In the genomic region with DNA sequence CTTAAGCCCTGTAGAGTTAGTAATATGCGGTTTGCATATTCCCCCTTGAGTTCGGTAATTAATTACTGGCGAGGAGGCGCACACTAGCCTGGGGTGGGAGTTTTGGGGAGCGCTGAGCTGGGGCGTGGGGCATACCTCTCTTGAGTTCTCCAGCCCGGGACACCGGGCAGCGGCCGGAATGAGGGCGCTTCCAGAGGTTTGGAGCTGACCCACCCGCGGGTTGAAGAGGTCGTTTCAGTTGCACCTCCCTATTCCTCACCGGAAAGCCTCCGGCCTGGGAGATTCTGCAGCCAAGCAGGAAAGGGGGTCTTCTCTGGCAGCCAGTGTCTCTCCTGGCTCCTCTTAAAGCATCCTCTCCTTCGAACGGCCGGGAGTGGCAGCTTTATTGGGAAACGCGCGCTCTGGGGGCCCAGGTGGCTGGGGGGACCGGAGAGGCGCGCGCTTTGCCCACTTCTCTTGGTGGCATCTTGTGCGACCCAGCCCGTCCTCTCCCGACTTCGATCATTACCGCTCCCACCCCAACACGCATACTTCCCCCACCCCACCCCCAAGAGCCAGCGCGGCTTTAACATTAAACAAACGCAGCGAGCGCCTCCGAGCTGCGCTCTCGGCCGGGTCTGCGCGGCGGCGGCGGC, we compare ENCODE assay signal across 37 cellular contexts. TPM values are rescaled to one million over a fixed set of nuclear protein-coding genes. Genes with fewer than 3 reads are reported as not detected.
DNase-seq lines count a peak whose midpoint lies in the region; ATAC-seq, FAIRE-seq and TF ChIP-seq lines count a peak whose summit lies in the region.
"Had no signal": no experiment of that assay in that cellular context is flagged by ENCODE, and none has a peak within 500 bp of the region (broad histone marks: within the 10 kb centered on the region; RNA-seq: fewer than 3 reads in every experiment).

No MANE protein-coding gene starts in this region.

- H3K4me3 Mint-ChIP-seq in T-helper 1 cell treated with Interleukin-12 subunit alpha and Interleukin-12 subunit beta and Interleukin-4 antibody, amounts not matched to agents 30 μg/mL and 1 μg/mL, for 36 hours, result no peak overlapping the region
- H3K4me3 Mint-ChIP-seq: activated CD4-positive, alpha-beta memory T cell treated with anti-CD3 and anti-CD28 coated beads, Interleukin-2, amount 10 ng/mL, durations not matched to agents 7 days and 5 days; activated naive CD8-positive, alpha-beta T cell; effector memory CD8-positive, alpha-beta T cell had no signal

- H3K79me2 ChIP-seq in endothelial cell of umbilical vein (ENCODE audit: control insufficient read depth, insufficient read depth, low read length), result no peaks in the 10 kb centered on the region

- no peak overlapping the region for H2BK15ac ChIP-seq in neuronal stem cell (ENCODE audit: low read length)

- H2BK5ac ChIP-seq in neuronal stem cell (ENCODE audit: low read length), result no peak overlapping the region

- BruUV-seq in endothelial cell of umbilical vein (replicated peaks; lab: Mats Ljungman, UMichigan), result no TSS peak

- H2AK5ac ChIP-seq in neuronal stem cell (ENCODE audit: low read depth, low read length), result no peak overlapping the region

- peak overlapping the region; percentile 33 for H3K27ac Mint-ChIP-seq in T-helper 1 cell treated with Interleukin-12 subunit alpha and Interleukin-12 subunit beta and Interleukin-4 antibody, amounts not matched to agents 30 μg/mL and 1 μg/mL, for 36 hours
- H3K27ac Mint-ChIP-seq: activated CD4-positive, alpha-beta memory T cell treated with anti-CD3 and anti-CD28 coated beads, Interleukin-2, amount 10 ng/mL, durations not matched to agents 7 days and 5 days; activated naive CD8-positive, alpha-beta T cell; CD14-positive monocyte; effector memory CD8-positive, alpha-beta T cell had no signal

- H3K4me1 Mint-ChIP-seq in T-helper 1 cell treated with Interleukin-12 subunit alpha and Interleukin-12 subunit beta and Interleukin-4 antibody, amounts not matched to agents 30 μg/mL and 1 μg/mL, for 36 hours (ENCODE audit: low read depth), result peaks cover 11% of the 10 kb centered on the region

- no peak for ATAC-seq in left lobe of liver
- ATAC-seq: effector memory CD8-positive, alpha-beta T cell; heart left ventricle; naive thymus-derived CD4-positive, alpha-beta T cell; upper lobe of right lung had no signal

- no CpG with 5 or more reads among the region's 46 CpGs for WGBS in neuronal stem cell (ENCODE audit: extremely low coverage in 2 of 2, insufficient read length in 2 of 2, insufficient replicate concordance in 1 of 2), 2 donors

- CTCF ChIA-PET in endothelial cell of umbilical vein (lab: Charles Lee), result no interaction called here

- dilution Hi-C loops in endothelial cell of umbilical vein (cut with MboI; ENCODE audit: extremely low pct_ligation_motif_present, low sequenced_read_pairs), result no loop called here

- H3K27me3 ChIP-seq in HUES6 (ENCODE audit: control insufficient read depth, insufficient read depth, low read length) (peaks cover 98% of the 10 kb centered on the region), endothelial cell of umbilical vein (ENCODE audit: control insufficient read depth in 2 of 2, insufficient read depth in 2 of 2, low read length in 2 of 2) (peaks cover 84 to 86% of the 10 kb centered on the region in 2 experiments), neuronal stem cell (ENCODE audit: control insufficient read depth in 3 of 3, insufficient read depth in 3 of 3, low read depth in 1 of 3, low read length in 3 of 3) (peaks cover 14 to 97% (median 75%) of the 10 kb centered on the region in 3 experiments)

- H3K9me3 Mint-ChIP-seq in T-helper 1 cell treated with Interleukin-12 subunit alpha and Interleukin-12 subunit beta and Interleukin-4 antibody, amounts not matched to agents 30 μg/mL and 1 μg/mL, for 36 hours, result no peaks in the 10 kb centered on the region

- no peaks in the 10 kb centered on the region for H4K20me1 ChIP-seq in endothelial cell of umbilical vein (replicated peaks; ENCODE audit: control insufficient read depth, extremely low read depth, insufficient read depth, low read length)

- intact Hi-C loops in endothelial cell of umbilical vein (cut with micrococcal nuclease), result no loop called here

- H2AFZ ChIP-seq in endothelial cell of umbilical vein (ENCODE audit: low read depth, low read length) (no peak overlapping the region), neuronal stem cell (ENCODE audit: low read length) (no peak overlapping the region)
- H2AFZ ChIP-seq: GM23248 had no signal

- DNase-seq in T-helper 1 cell (no peak), endothelial cell of umbilical vein (ENCODE audit: low read depth, low spot score) (no peak), neuronal stem cell (ENCODE audit: low spot score) (no peak), NAMALWA (ENCODE audit: low spot score) (no peak), left lobe of liver (ENCODE audit: low spot score) (no peak), germinal center (ENCODE audit: low spot score) (no peak)
- DNase-seq: activated CD4-positive, alpha-beta memory T cell treated with anti-CD3 and anti-CD28 coated beads, Interleukin-2, amount 10 ng/mL, durations not matched to agents 7 days and 5 days; activated CD4-positive, CD25-positive, alpha-beta regulatory T cell treated with anti-CD3 and anti-CD28 coated beads, Interleukin-2, amount 50 U/mL, for 72 hours; aorta; Caco-2; colonic mucosa; effector memory CD8-positive, alpha-beta T cell; GF-D8; GM23248; heart left ventricle; KBM-7; naive thymus-derived CD4-positive, alpha-beta T cell; NCI-H1092 treated with DMSO at 0.1 percent for 48 hours; NCI-H1694 treated with DMSO at 0.1 percent for 48 hours; NCI-H446 treated with DMSO at 0.1 percent for 48 hours; RPMI8226; stimulated activated naive CD4-positive, alpha-beta T cell treated with Interleukin-2 at 50 U/mL for 16 hours; T-helper 2 cell; upper lobe of right lung had no signal

- H2BK120ac ChIP-seq in neuronal stem cell (ENCODE audit: low read depth, low read length), result no peak overlapping the region

- H3K79me1 ChIP-seq in neuronal stem cell (ENCODE audit: low read depth, low read length), result peaks cover 5% of the 10 kb centered on the region

- no peak for FAIRE-seq in endothelial cell of umbilical vein (lab: Jason Lieb, UNC)

- H3K9me3 ChIP-seq in HUES6 (ENCODE audit: control insufficient read depth, insufficient read depth, low read depth, low read length) (no peaks in the 10 kb centered on the region), endothelial cell of umbilical vein (replicated peaks; ENCODE audit: control insufficient read depth, insufficient read depth, low read length) (no peaks in the 10 kb centered on the region), neuronal stem cell (replicated peaks in 1 of 2; ENCODE audit: control insufficient read depth in 2 of 2, insufficient read depth in 1 of 2, low read depth in 1 of 2, low read length in 2 of 2) (no peaks in the 10 kb centered on the region)
- H3K9me3 ChIP-seq: colonic mucosa, heart left ventricle, upper lobe of right lung had no signal

- H3K27ac ChIP-seq in HUES6 (ENCODE audit: low read depth, low read length) (no peak overlapping the region), endothelial cell of umbilical vein (ENCODE audit: insufficient read depth, low read depth, low read length) (no peak overlapping the region), neuronal stem cell (replicated peaks; ENCODE audit: low read length) (no peak overlapping the region)
- H3K27ac ChIP-seq: colonic mucosa, GM23248, heart left ventricle, SK-N-MC, upper lobe of right lung had no signal

- H4K8ac ChIP-seq in neuronal stem cell (ENCODE audit: low read depth, low read length), result no peak overlapping the region

- no peak overlapping the region for H3K14ac ChIP-seq in neuronal stem cell (ENCODE audit: low read length)

- H3K4me1 ChIP-seq in HUES6 (ENCODE audit: control insufficient read depth, insufficient read depth, low read length) (peaks cover 49% of the 10 kb centered on the region), endothelial cell of umbilical vein (ENCODE audit: control insufficient read depth, extremely low read depth, insufficient read depth, low read length) (no peaks in the 10 kb centered on the region), neuronal stem cell (ENCODE audit: control insufficient read depth in 2 of 2, insufficient read depth in 1 of 2, low read depth in 1 of 2, low read length in 2 of 2) (peaks cover 4 to 45% of the 10 kb centered on the region in 2 donors)
- H3K4me1 ChIP-seq: Caco-2, colonic mucosa, upper lobe of right lung had no signal

- TF ChIP-seq POLR2A in endothelial cell of umbilical vein (IDR thresholded peaks at IDR 0.05; ENCODE audit: low read depth, low read length), result no peak

- H3K4me3 ChIP-seq in HUES6 (ENCODE audit: low read depth, low read length) (peak overlapping the region; percentile 55; the same call in 1 of the 2 replicates), endothelial cell of umbilical vein (replicated peaks in 1 of 3; ENCODE audit: insufficient read depth in 1 of 3, low read depth in 1 of 3, low read length in 3 of 3) (no peak overlapping the region), neuronal stem cell (ENCODE audit: low read length in 2 of 2) (no peak overlapping the region)
- H3K4me3 ChIP-seq: colonic mucosa, GM23248, lung, SK-N-MC, upper lobe of right lung had no signal

- H3K4me2 ChIP-seq in endothelial cell of umbilical vein (ENCODE audit: insufficient read depth, low read length), result no peak overlapping the region
- H3K4me2 ChIP-seq in neuronal stem cell (ENCODE audit: insufficient read depth, low read length, poor library complexity, severe bottlenecking), result peak overlapping the region; percentile 54

- H2BK12ac ChIP-seq in neuronal stem cell (ENCODE audit: low read length), result no peak overlapping the region

- no peak overlapping the region for H3K4ac ChIP-seq in neuronal stem cell (ENCODE audit: low read length)

- H3K9ac ChIP-seq in HUES6 (ENCODE audit: low read length) (no peak overlapping the region), endothelial cell of umbilical vein (replicated peaks; ENCODE audit: extremely low read depth, insufficient read depth, low read length) (no peak overlapping the region), neuronal stem cell (ENCODE audit: low read depth, low read length, poor library complexity) (no peak overlapping the region)
- H3K9ac ChIP-seq: GM23248 had no signal

- peaks cover 87% of the 10 kb centered on the region for H3K27me3 Mint-ChIP-seq in T-helper 1 cell treated with Interleukin-12 subunit alpha and Interleukin-12 subunit beta and Interleukin-4 antibody, amounts not matched to agents 30 μg/mL and 1 μg/mL, for 36 hours (ENCODE audit: low read depth)

- no peaks in the 10 kb centered on the region for H3K9me1 ChIP-seq in endothelial cell of umbilical vein (replicated peaks; ENCODE audit: control insufficient read depth, extremely low read depth, insufficient read depth, low read length)

- TF ChIP-seq CTCF in endothelial cell of umbilical vein (IDR thresholded peaks at IDR 0.05; ENCODE audit: extremely low read depth in 1 of 2, insufficient read depth in 1 of 2, low read depth in 1 of 2, low read length in 2 of 2), result no peak

- POLR2A ChIA-PET in endothelial cell of umbilical vein (lab: Charles Lee), result no interaction called here

- peaks cover 4% of the 10 kb centered on the region for H3K36me3 Mint-ChIP-seq in T-helper 1 cell treated with Interleukin-12 subunit alpha and Interleukin-12 subunit beta and Interleukin-4 antibody, amounts not matched to agents 30 μg/mL and 1 μg/mL, for 36 hours (ENCODE audit: low read depth)
- H3K36me3 Mint-ChIP-seq: activated naive CD8-positive, alpha-beta T cell had no signal

- no peak overlapping the region for H3K23ac ChIP-seq in neuronal stem cell (ENCODE audit: low read depth, low read length, poor library complexity)

- H3K18ac ChIP-seq in neuronal stem cell (ENCODE audit: low read length), result peak overlapping the region; percentile 38

- no peak overlapping the region for H4K91ac ChIP-seq in neuronal stem cell (ENCODE audit: low read depth, low read length, poor library complexity)

- H3K36me3 ChIP-seq in HUES6 (ENCODE audit: control insufficient read depth, insufficient read depth, low read length) (no peaks in the 10 kb centered on the region), endothelial cell of umbilical vein (ENCODE audit: control insufficient read depth in 2 of 2, extremely low read depth in 1 of 2, insufficient read depth in 2 of 2, low read length in 2 of 2) (no peaks in the 10 kb centered on the region), neuronal stem cell (replicated peaks in 1 of 2; ENCODE audit: control insufficient read depth in 2 of 2, insufficient read depth in 2 of 2, low read length in 2 of 2) (no peaks in the 10 kb centered on the region)
- H3K36me3 ChIP-seq: colonic mucosa, heart left ventricle, upper lobe of right lung had no signal

RNA-seq across cellular contexts. Expression of a gene that starts 3.9 kb away (rescaled TPM):
- total RNA-seq in endothelial cell of umbilical vein, result not detected in 2 replicates
- polyA plus RNA-seq in endothelial cell of umbilical vein, result not detected in 2 replicates
- polyA plus RNA-seq in endothelial cell of umbilical vein (2011; cell fraction: cytosol; rRNA removed), result not detected in 2 replicates
- not detected in 2 replicates for polyA plus RNA-seq in endothelial cell of umbilical vein (2011; cell fraction: nucleus; rRNA removed)
- polyA plus RNA-seq in endothelial cell of umbilical vein (2012), result not detected in 2 replicates
- not detected in 2 replicates for polyA minus RNA-seq in endothelial cell of umbilical vein
- not detected for polyA minus RNA-seq in endothelial cell of umbilical vein (2011; cell fraction: cytosol; rRNA and poly(A)+ RNA removed)
- polyA minus RNA-seq in endothelial cell of umbilical vein (2011; cell fraction: nucleus; rRNA and poly(A)+ RNA removed), result not detected in 2 replicates
- polyA plus RNA-seq in neuronal stem cell (2013, experiment 1 of 2), result 8.4 TPM
- polyA plus RNA-seq in neuronal stem cell (2013, experiment 2 of 2), result 8.3 TPM
- not detected for total RNA-seq in left lobe of liver
- total RNA-seq: A172; activated CD4-positive, alpha-beta memory T cell treated with anti-CD3 and anti-CD28 coated beads, Interleukin-2, amount 10 ng/mL, durations not matched to agents 7 days and 5 days; aorta; colonic mucosa; fibroblast of villous mesenchyme; GM23248; heart left ventricle; HT-29; lung; naive thymus-derived CD4-positive, alpha-beta T cell; OCI-LY7; osteocyte; skeletal muscle tissue; upper lobe of right lung had no signal
- polyA plus RNA-seq: aorta; CD14-positive monocyte; esophagus; GM23248; heart left ventricle; lung; naive thymus-derived CD4-positive, alpha-beta T cell had no signal

RNA-seq across cellular contexts. Expression of a gene that starts 53.4 kb away (rescaled TPM):
- total RNA-seq in endothelial cell of umbilical vein (3.7 and 5.7 TPM in 2 replicates), left lobe of liver (93.0 TPM)
- polyA plus RNA-seq in endothelial cell of umbilical vein, result 15.5 and 16.9 TPM in 2 replicates
- 10.3 and 10.8 TPM in 2 replicates for polyA plus RNA-seq in endothelial cell of umbilical vein (2011; cell fraction: cytosol; rRNA removed)
- 4.5 and 5.9 TPM in 2 replicates for polyA plus RNA-seq in endothelial cell of umbilical vein (2011; cell fraction: nucleus; rRNA removed)
- polyA plus RNA-seq in endothelial cell of umbilical vein (2012), result 9.0 and 9.6 TPM in 2 replicates
- polyA minus RNA-seq in endothelial cell of umbilical vein, result 1.7 and 3.5 TPM in 2 replicates
- polyA minus RNA-seq in endothelial cell of umbilical vein (2011; cell fraction: cytosol; rRNA and poly(A)+ RNA removed), result 5.2 TPM
- 0.38 and 1.4 TPM in 2 replicates for polyA minus RNA-seq in endothelial cell of umbilical vein (2011; cell fraction: nucleus; rRNA and poly(A)+ RNA removed)
- polyA plus RNA-seq in neuronal stem cell (2013, experiment 1 of 2), result 1.0 TPM
- 0.90 TPM for polyA plus RNA-seq in neuronal stem cell (2013, experiment 2 of 2)
- total RNA-seq: activated CD4-positive, alpha-beta memory T cell treated with anti-CD3 and anti-CD28 coated beads, Interleukin-2, amount 10 ng/mL, durations not matched to agents 7 days and 5 days; OCI-LY7 had no signal
- polyA plus RNA-seq: naive thymus-derived CD4-positive, alpha-beta T cell had no signal

Comparison
In these comparisons a context has a peak if more than half of its experiments do, and no peak if none do; other contexts are left out.
1. RNA of a gene that starts 53.4 kb away (total RNA-seq): 93.0 TPM in left lobe of liver (single experiment); 3.7 to 5.7 TPM in endothelial cell of umbilical vein; every median in the first group is over 10 times any median in the second.